ENCODE assay signal across 8 cellular contexts in genomic region chr1:8409107-8409506, GRCh38.
A peak's percentile ranks its signal among the peaks of the same experiment; 100 is the strongest.
DNase-seq lines count a peak whose midpoint lies in the region; ATAC-seq and TF ChIP-seq lines count a peak whose summit lies in the region.

No MANE protein-coding gene starts in this region.

- H3K4me3 ChIP-seq in GM06990 (replicated peaks; ENCODE audit: low read depth, low read length), result no peak overlapping the region

- TF ChIP-seq CTCF in GM06990 (IDR thresholded peaks at IDR 0.05; ENCODE audit: insufficient read depth, low read length, poor library complexity, severe bottlenecking), result peak; percentile 46

- ATAC-seq in left lobe of liver (peak; percentile 71), HG03135 (IDR thresholded peaks at IDR 0.05; ENCODE audit: unreplicated experiment) (no peak), GM21825 (IDR thresholded peaks at IDR 0.05; ENCODE audit: unreplicated experiment) (no peak)

- peaks cover 2% of the 10 kb centered on the region for H3K36me3 ChIP-seq in GM06990 (ENCODE audit: control insufficient read depth, insufficient read depth, low read length)

- DNase-seq in GM06990 (ENCODE audit: extremely low read depth, insufficient read length) (no peak), NCI-H226 (peak; percentile 19), cerebellar cortex (ENCODE audit: low spot score) (peak; percentile 69), left lobe of liver (ENCODE audit: low spot score) (no peak), amniotic stem cell (lab: John Stamatoyannopoulos, UW) (no peak)

- peak overlapping the region; percentile 0 for H3K27ac ChIP-seq in temporal lobe (ENCODE audit: low read depth, low read length)

- H3K27me3 ChIP-seq in GM06990 (replicated peaks; ENCODE audit: control insufficient read depth, insufficient read depth, low read length), result no peaks in the 10 kb centered on the region

Comparison
In these comparisons a context has a peak if more than half of its experiments do, and no peak if none do; other contexts are left out.
1. DNase-seq: peak in NCI-H226 (single experiment) and cerebellar cortex (single experiment); none in GM06990 (single experiment), left lobe of liver (single experiment) and amniotic stem cell (single experiment).